Comparison of ENCODE assay signal across 25 cellular contexts in the genomic region with DNA sequence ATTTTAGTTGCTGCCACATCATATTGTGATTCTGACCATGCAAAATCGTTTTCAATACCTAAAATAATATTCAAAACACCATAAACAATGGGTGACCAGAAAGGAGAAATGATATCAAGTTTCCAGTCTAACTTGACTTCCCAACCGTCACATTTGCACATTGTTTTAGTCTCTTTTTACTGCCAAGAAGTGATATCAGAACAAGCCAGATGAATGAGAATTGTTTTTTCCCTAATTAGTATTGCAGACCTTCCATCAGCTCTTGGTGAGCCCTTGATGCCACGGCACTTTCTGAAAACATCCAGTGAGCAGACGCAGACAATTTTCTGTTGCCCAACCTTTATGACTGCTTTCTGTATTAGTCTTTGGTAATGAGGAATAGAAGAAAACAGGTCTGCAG.
DNase-seq lines count a peak whose midpoint lies in the region; ATAC-seq, FAIRE-seq and TF ChIP-seq lines count a peak whose summit lies in the region.
"Had no signal": no experiment of that assay in that cellular context is flagged by ENCODE, and none has a peak within 500 bp of the region (broad histone marks: within the 10 kb centered on the region; RNA-seq: fewer than 3 reads in every experiment).

No MANE protein-coding gene starts in this region.

- in situ Hi-C loops in K562 (cut with MboI), result no loop called here

- H3K4me1 ChIP-seq in K562 (replicated peaks in 1 of 2; ENCODE audit: control insufficient read depth in 2 of 2, insufficient read depth in 2 of 2, low read length in 2 of 2), result no peaks in the 10 kb centered on the region
- H3K4me1 ChIP-seq: BE2C, Peyer's patch had no signal

- H4K20me1 ChIP-seq in K562 (replicated peaks; ENCODE audit: control insufficient read depth, insufficient read depth, low read length), result no peaks in the 10 kb centered on the region

- CTCF ChIA-PET in K562 (lab: Yijun Ruan, JAX; ENCODE audit: low intra/inter-chr PET ratio), result no interaction called here

- no peak for TF ChIP-seq RAD21 in K562 (CRISPR knock-in tag; conservative IDR thresholded peaks at IDR 0.05 in 1 of 2, IDR thresholded peaks at IDR 0.05 in 1 of 2)

- no peaks in the 10 kb centered on the region for H3K36me3 ChIP-seq in K562 (ENCODE audit: control insufficient read depth, insufficient read depth, low read length)
- H3K36me3 ChIP-seq: BE2C, Peyer's patch had no signal

- H2AFZ ChIP-seq in K562 (ENCODE audit: low read depth, low read length), result 0 out of 2 replicates have a peak overlapping the region, but pooled peaks have one; percentile 4

- no peaks in the 10 kb centered on the region for H3K9me1 ChIP-seq in K562 (ENCODE audit: control insufficient read depth, insufficient read depth, low read length)

- WGBS in K562 (ENCODE audit: insufficient coverage, low coverage, missing lambda C conversion rate), result 5% methylated on average over 4 of the region's 4 CpGs

- H3K27ac ChIP-seq in K562 (ENCODE audit: extremely low read depth, low read depth, low read length), result no peak overlapping the region
- H3K27ac ChIP-seq: Peyer's patch had no signal

- no peak overlapping the region for H3K4me2 ChIP-seq in K562 (ENCODE audit: insufficient read depth, low read length)

- TF ChIP-seq EP300 in K562 (IDR thresholded peaks at IDR 0.05; ENCODE audit: low read length), result no peak

- no peak overlapping the region for H3K27ac Mint-ChIP-seq in activated naive CD4-positive, alpha-beta T cell treated with anti-CD3 and anti-CD28 coated beads, Interleukin-2, amount 50 U/mL, for 72 hours

- POLR2A ChIA-PET in K562 (lab: Yijun Ruan, JAX), result no interaction called here

- peak; percentile 34 for ATAC-seq in HG03432 (IDR thresholded peaks at IDR 0.05; ENCODE audit: unreplicated experiment)
- no peak for ATAC-seq in K562
- no peak for ATAC-seq in HG03108 (IDR thresholded peaks at IDR 0.05; ENCODE audit: unreplicated experiment)
- ATAC-seq in activated naive CD4-positive, alpha-beta T cell treated with anti-CD3 and anti-CD28 coated beads, Interleukin-2, amount 50 U/mL, for 72 hours, result no peak
- ATAC-seq: SK-N-SH treated with all-trans-retinoic acid at 6 μM for 48 hours had no signal

- intact Hi-C loops in K562 (cut with micrococcal nuclease), result no loop called here

- no peak for TF ChIP-seq POLR2A in K562 (conservative IDR thresholded peaks at IDR 0.05)

- H3K4me3 ChIP-seq in K562, result no peak overlapping the region
- H3K4me3 ChIP-seq: Peyer's patch had no signal

- TF ChIP-seq CTCF in K562 (IDR thresholded peaks at IDR 0.05 in 2 of 3, conservative IDR thresholded peaks at IDR 0.05 in 1 of 3; ENCODE audit: insufficient read depth in 2 of 3, low read depth in 1 of 3, low read length in 3 of 3), result no peak

- BruUV-seq in K562 (replicated peaks; lab: Mats Ljungman, UMichigan), result no TSS peak

- FAIRE-seq in K562 (lab: Jason Lieb, UNC), result no peak
- FAIRE-seq: A204.1, D721Med, GM19239, HTR-8/SVneo had no signal

- no peaks in the 10 kb centered on the region for H3K79me2 ChIP-seq in K562 (ENCODE audit: control insufficient read depth, insufficient read depth, low read length)

- H3K9ac ChIP-seq in K562 (ENCODE audit: insufficient read depth in 1 of 2, low read depth in 2 of 2, low read length in 2 of 2), result no peak overlapping the region

- peak; percentile 47 for DNase-seq in Ammon's horn (ENCODE audit: low spot score)
- DNase-seq in K562 (ENCODE audit: extremely low read depth in 1 of 4, low spot score in 3 of 4), result no peak
- peak; percentile 21 for DNase-seq in midbrain (lab: John Stamatoyannopoulos, UW)
- DNase-seq in kidney glomerular epithelial cell (lab: John Stamatoyannopoulos, UW), result no peak
- DNase-seq in activated naive CD4-positive, alpha-beta T cell treated with anti-CD3 and anti-CD28 coated beads, Interleukin-2, amount 50 U/mL, for 72 hours (ENCODE audit: low spot score in 2 of 2), result no peak
- DNase-seq: BE2C, DMS53, GDM1, H7, Karpas-422, MV-4-11, NCI-H1694, NCI-H2081, NCI-H2171, NCI-H345, NCI-H524, NCI-H774, Peyer's patch had no signal

- H3K36me3 Mint-ChIP-seq in activated naive CD4-positive, alpha-beta T cell treated with anti-CD3 and anti-CD28 coated beads, Interleukin-2, amount 50 U/mL, for 72 hours, result no peaks in the 10 kb centered on the region

- H3K9me3 ChIP-seq in K562 (replicated peaks; ENCODE audit: control insufficient read depth, insufficient read depth, low read depth, low read length), result no peaks in the 10 kb centered on the region
- H3K9me3 ChIP-seq: BE2C, Peyer's patch had no signal

- H3K27me3 ChIP-seq in K562 (ENCODE audit: control insufficient read depth in 2 of 2, insufficient read depth in 2 of 2, low read length in 2 of 2), result no peaks in the 10 kb centered on the region; a peak in 1 of 5 replicates
- H3K27me3 ChIP-seq: BE2C, Peyer's patch had no signal

- peaks cover 5 to 6% of the 10 kb centered on the region in 2 donors for H3K9me3 Mint-ChIP-seq in activated naive CD4-positive, alpha-beta T cell treated with anti-CD3 and anti-CD28 coated beads, Interleukin-2, amount 50 U/mL, for 72 hours

TF ChIP-seq in K562, 482 proteins besides CTCF, POLR2A, EP300 and RAD21:
- no peak for TF ChIP-seq RBM39 (optimal IDR thresholded peaks at IDR 0.05; ENCODE audit: low read depth, low read length)
- TF ChIP-seq CBX8 (IDR thresholded peaks at IDR 0.05; ENCODE audit: borderline replicate concordance, extremely low read depth, low read depth, low read length, poor library complexity, severe bottlenecking), result no peak
- no peak for TF ChIP-seq CBX5 (IDR thresholded peaks at IDR 0.05; ENCODE audit: borderline replicate concordance, low read depth)
- TF ChIP-seq, protein P1, sequence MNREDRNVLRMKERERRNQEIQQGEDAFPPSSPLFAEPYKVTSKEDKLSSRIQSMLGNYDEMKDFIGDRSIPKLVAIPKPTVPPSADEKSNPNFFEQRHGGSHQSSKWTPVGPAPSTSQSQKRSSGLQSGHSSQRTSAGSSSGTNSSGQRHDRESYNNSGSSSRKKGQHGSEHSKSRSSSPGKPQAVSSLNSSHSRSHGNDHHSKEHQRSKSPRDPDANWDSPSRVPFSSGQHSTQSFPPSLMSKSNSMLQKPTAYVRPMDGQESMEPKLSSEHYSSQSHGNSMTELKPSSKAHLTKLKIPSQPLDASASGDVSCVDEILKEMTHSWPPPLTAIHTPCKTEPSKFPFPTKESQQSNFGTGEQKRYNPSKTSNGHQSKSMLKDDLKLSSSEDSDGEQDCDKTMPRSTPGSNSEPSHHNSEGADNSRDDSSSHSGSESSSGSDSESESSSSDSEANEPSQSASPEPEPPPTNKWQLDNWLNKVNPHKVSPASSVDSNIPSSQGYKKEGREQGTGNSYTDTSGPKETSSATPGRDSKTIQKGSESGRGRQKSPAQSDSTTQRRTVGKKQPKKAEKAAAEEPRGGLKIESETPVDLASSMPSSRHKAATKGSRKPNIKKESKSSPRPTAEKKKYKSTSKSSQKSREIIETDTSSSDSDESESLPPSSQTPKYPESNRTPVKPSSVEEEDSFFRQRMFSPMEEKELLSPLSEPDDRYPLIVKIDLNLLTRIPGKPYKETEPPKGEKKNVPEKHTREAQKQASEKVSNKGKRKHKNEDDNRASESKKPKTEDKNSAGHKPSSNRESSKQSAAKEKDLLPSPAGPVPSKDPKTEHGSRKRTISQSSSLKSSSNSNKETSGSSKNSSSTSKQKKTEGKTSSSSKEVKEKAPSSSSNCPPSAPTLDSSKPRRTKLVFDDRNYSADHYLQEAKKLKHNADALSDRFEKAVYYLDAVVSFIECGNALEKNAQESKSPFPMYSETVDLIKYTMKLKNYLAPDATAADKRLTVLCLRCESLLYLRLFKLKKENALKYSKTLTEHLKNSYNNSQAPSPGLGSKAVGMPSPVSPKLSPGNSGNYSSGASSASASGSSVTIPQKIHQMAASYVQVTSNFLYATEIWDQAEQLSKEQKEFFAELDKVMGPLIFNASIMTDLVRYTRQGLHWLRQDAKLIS (CRISPR knock-in tag; IDR thresholded peaks at IDR 0.05), result no peak
- no peak for TF ChIP-seq U2AF2 (optimal IDR thresholded peaks at IDR 0.05; ENCODE audit: low read depth, low read length)
- no peak for TF ChIP-seq MTA1 (IDR thresholded peaks at IDR 0.05; ENCODE audit: borderline replicate concordance)
- no peak for TF ChIP-seq EZH2 (IDR thresholded peaks at IDR 0.05; ENCODE audit: borderline replicate concordance, low read depth, low read length)
- TF ChIP-seq ZNF766 (CRISPR knock-in tag; conservative IDR thresholded peaks at IDR 0.05), result no peak
- TF ChIP-seq FOXJ2 (tag; IDR thresholded peaks at IDR 0.05), result no peak
- no peak for TF ChIP-seq ZNF57 (CRISPR knock-in tag; IDR thresholded peaks at IDR 0.05)
- TF ChIP-seq IRF2 (CRISPR knock-in tag; IDR thresholded peaks at IDR 0.05), result no peak
- TF ChIP-seq, protein P2, sequence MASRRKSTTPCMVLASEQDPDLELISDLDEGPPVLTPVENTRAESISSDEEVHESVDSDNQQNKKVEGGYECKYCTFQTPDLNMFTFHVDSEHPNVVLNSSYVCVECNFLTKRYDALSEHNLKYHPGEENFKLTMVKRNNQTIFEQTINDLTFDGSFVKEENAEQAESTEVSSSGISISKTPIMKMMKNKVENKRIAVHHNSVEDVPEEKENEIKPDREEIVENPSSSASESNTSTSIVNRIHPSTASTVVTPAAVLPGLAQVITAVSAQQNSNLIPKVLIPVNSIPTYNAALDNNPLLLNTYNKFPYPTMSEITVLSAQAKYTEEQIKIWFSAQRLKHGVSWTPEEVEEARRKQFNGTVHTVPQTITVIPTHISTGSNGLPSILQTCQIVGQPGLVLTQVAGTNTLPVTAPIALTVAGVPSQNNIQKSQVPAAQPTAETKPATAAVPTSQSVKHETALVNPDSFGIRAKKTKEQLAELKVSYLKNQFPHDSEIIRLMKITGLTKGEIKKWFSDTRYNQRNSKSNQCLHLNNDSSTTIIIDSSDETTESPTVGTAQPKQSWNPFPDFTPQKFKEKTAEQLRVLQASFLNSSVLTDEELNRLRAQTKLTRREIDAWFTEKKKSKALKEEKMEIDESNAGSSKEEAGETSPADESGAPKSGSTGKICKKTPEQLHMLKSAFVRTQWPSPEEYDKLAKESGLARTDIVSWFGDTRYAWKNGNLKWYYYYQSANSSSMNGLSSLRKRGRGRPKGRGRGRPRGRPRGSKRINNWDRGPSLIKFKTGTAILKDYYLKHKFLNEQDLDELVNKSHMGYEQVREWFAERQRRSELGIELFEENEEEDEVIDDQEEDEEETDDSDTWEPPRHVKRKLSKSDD (conservative IDR thresholded peaks at IDR 0.05; ENCODE audit: low read length), result no peak
- no peak for TF ChIP-seq ATF1 (CRISPR knock-in tag; IDR thresholded peaks at IDR 0.05)
- no peak for TF ChIP-seq ATF1 (tag; IDR thresholded peaks at IDR 0.05)
- no peak for TF ChIP-seq ZNF175 (CRISPR knock-in tag; IDR thresholded peaks at IDR 0.05; ENCODE audit: low read depth)
- no peak for TF ChIP-seq SAFB2 (IDR thresholded peaks at IDR 0.05; ENCODE audit: borderline replicate concordance, low read depth, low read length, severe bottlenecking)

Comparison
In these comparisons a context has a peak if more than half of its experiments do, and no peak if none do; other contexts are left out.
1. DNase-seq: peak in Ammon's horn (single experiment) and midbrain (single experiment); none in K562 (0 of 4), kidney glomerular epithelial cell (single experiment) and activated naive CD4-positive, alpha-beta T cell treated with anti-CD3 and anti-CD28 coated beads, Interleukin-2, amount 50 U/mL, for 72 hours (0 of 2).